18 cellular contexts compared by ENCODE assay signal in genomic region chr17:17505151-17505550, GRCh38. TPM values are rescaled to one million over a fixed set of nuclear protein-coding genes. Genes with fewer than 3 reads are reported as not detected.
DNase-seq lines count a peak whose midpoint lies in the region; ATAC-seq, FAIRE-seq and TF ChIP-seq lines count a peak whose summit lies in the region.
"Had no signal": no experiment of that assay in that cellular context is flagged by ENCODE, and none has a peak within 500 bp of the region (broad histone marks: within the 10 kb centered on the region; RNA-seq: fewer than 3 reads in every experiment).

No MANE protein-coding gene starts in this region.

- H3K4me1 Mint-ChIP-seq in neural progenitor cell = peaks cover 24% of the 10 kb centered on the region

- TF ChIP-seq CTCF in cardiac muscle cell (IDR thresholded peaks at IDR 0.05; ENCODE audit: low read depth, low read length) = no peak
- no peak for TF ChIP-seq CTCF in dorsolateral prefrontal cortex (IDR thresholded peaks at IDR 0.05 in 54 of 56, conservative IDR thresholded peaks at IDR 0.05 in 2 of 56; ENCODE audit: low read depth in 1 of 56, partially characterized antibody in 56 of 56)
- no peak for TF ChIP-seq CTCF in neural progenitor cell (IDR thresholded peaks at IDR 0.05)
- TF ChIP-seq CTCF in OCI-LY7 (conservative IDR thresholded peaks at IDR 0.05; ENCODE audit: low read length) = no peak

- no TSS peak for BruUV-seq in OCI-LY7 (replicated peaks; lab: Mats Ljungman, UMichigan)

- H3K9me3 ChIP-seq in cardiac muscle cell (ENCODE audit: low read depth) (no peaks in the 10 kb centered on the region), neural progenitor cell (ENCODE audit: low read depth) (no peaks in the 10 kb centered on the region), OCI-LY7 (ENCODE audit: low read length) (no peaks in the 10 kb centered on the region)

- H3K9ac ChIP-seq in neural progenitor cell = no peak overlapping the region

- H3F3A ChIP-seq in neural progenitor cell (ENCODE audit: low read depth) = no peaks in the 10 kb centered on the region

- no peaks in the 10 kb centered on the region for H3K36me3 ChIP-seq in cardiac muscle cell
- H3K36me3 ChIP-seq in neural progenitor cell = no peaks in the 10 kb centered on the region
- no peaks in the 10 kb centered on the region for H3K36me3 ChIP-seq in OCI-LY7 (ENCODE audit: insufficient read depth, low read length)

- intact Hi-C loops in Right ventricle myocardium inferior (cut with DNase I) = no loop called here
- intact Hi-C loops in dorsolateral prefrontal cortex (cut with DNase I) = no loop called here
- intact Hi-C loops in OCI-LY7 (cut with micrococcal nuclease; ENCODE audit: unreplicated experiment) = no loop called here

- no peak for FAIRE-seq in GM12891 (lab: Jason Lieb, UNC)
- FAIRE-seq: GM12892, HepG2, HTR-8/SVneo had no signal

- H4K20me1 ChIP-seq in neural progenitor cell (ENCODE audit: low read depth) (no peaks in the 10 kb centered on the region), OCI-LY7 (ENCODE audit: insufficient read depth, low read length) (no peaks in the 10 kb centered on the region)

- H2AFZ ChIP-seq in neural progenitor cell (replicated peaks) (no peak overlapping the region), OCI-LY7 (ENCODE audit: low read length) (no peak overlapping the region)
- H2AFZ ChIP-seq: GM23338 had no signal

- ATAC-seq in Right ventricle myocardium inferior (no peak), HG02588 (IDR thresholded peaks at IDR 0.05; ENCODE audit: unreplicated experiment) (no peak)

- H3K4me2 ChIP-seq in neural progenitor cell = no peak overlapping the region
- H3K4me2 ChIP-seq in OCI-LY7 (ENCODE audit: low read length) = no peak overlapping the region
- H3K4me2 ChIP-seq: GM23338 had no signal

- POLR2A ChIA-PET in OCI-LY7 (lab: Charles Lee) = no interaction called here

- H3K27me3 Mint-ChIP-seq in neural progenitor cell (ENCODE audit: insufficient read depth, low read depth) = no peaks in the 10 kb centered on the region

- peaks cover 40% of the 10 kb centered on the region for H3K4me1 ChIP-seq in cardiac muscle cell (ENCODE audit: low read depth)
- H3K4me1 ChIP-seq in neural progenitor cell = peaks cover 5% of the 10 kb centered on the region
- H3K4me1 ChIP-seq in OCI-LY7 (ENCODE audit: insufficient read depth, low read length, poor library complexity, severe bottlenecking) = no peaks in the 10 kb centered on the region

- H3K36me3 Mint-ChIP-seq in neural progenitor cell = no peaks in the 10 kb centered on the region

- CTCF ChIA-PET in OCI-LY7 (lab: Charles Lee; ENCODE audit: unreplicated experiment) = no interaction called here

- no peak for TF ChIP-seq POLR2A in GM12891 (IDR thresholded peaks at IDR 0.05; ENCODE audit: low read depth, low read length)

- no peaks in the 10 kb centered on the region for H3K9me2 ChIP-seq in OCI-LY7 (ENCODE audit: insufficient read depth, low read length)

- H3K27ac ChIP-seq in cardiac muscle cell (peak overlapping the region; percentile 89), dorsolateral prefrontal cortex (peak overlapping the region in 39 of 59 donors; percentile 4 to 89 (median 67)), neural progenitor cell (no peak overlapping the region), OCI-LY7 (ENCODE audit: low read depth, low read length, poor library complexity, severe bottlenecking) (no peak overlapping the region)

- H3K27me3 ChIP-seq in cardiac muscle cell (no peaks in the 10 kb centered on the region), dorsolateral prefrontal cortex (no peaks in the 10 kb centered on the region), neural progenitor cell (no peaks in the 10 kb centered on the region)

- no peak for DNase-seq in cardiac muscle cell (ENCODE audit: low read depth in 1 of 2, low spot score in 1 of 2)
- DNase-seq in Right ventricle myocardium inferior (ENCODE audit: missing footprints) = no peak
- no peak for DNase-seq in dorsolateral prefrontal cortex
- no peak for DNase-seq in neural progenitor cell (ENCODE audit: low spot score)
- DNase-seq in OCI-LY7 (ENCODE audit: low spot score) = no peak
- DNase-seq in GM12891 (ENCODE audit: insufficient read length, low spot score) = no peak
- DNase-seq: 8988T; AML-193; C1 segment of cervical spinal cord; CD4-positive, alpha-beta T cell; DMS79; H9 had no signal

- H3K79me2 ChIP-seq in neural progenitor cell (ENCODE audit: low read depth) (no peaks in the 10 kb centered on the region), OCI-LY7 (ENCODE audit: insufficient read depth, low read depth, low read length) (no peaks in the 10 kb centered on the region)

- no peak overlapping the region for H3K27ac Mint-ChIP-seq in neural progenitor cell
- H3K27ac Mint-ChIP-seq: CD4-positive, alpha-beta T cell; H9 had no signal

- peak overlapping the region; percentile 48 for H3K4me3 Mint-ChIP-seq in neural progenitor cell
- H3K4me3 Mint-ChIP-seq: CD4-positive, alpha-beta T cell; GM23338; H9 had no signal

- H3K9me3 Mint-ChIP-seq in neural progenitor cell = no peaks in the 10 kb centered on the region
- H3K9me3 Mint-ChIP-seq: CD4-positive, alpha-beta T cell; GM23338; H9 had no signal

- H3K4me3 ChIP-seq in cardiac muscle cell = no peak overlapping the region
- no peak overlapping the region for H3K4me3 ChIP-seq in dorsolateral prefrontal cortex
- H3K4me3 ChIP-seq in neural progenitor cell = no peak overlapping the region
- H3K4me3 ChIP-seq in OCI-LY7 (ENCODE audit: low read depth, low read length, poor library complexity, severe bottlenecking) = no peak overlapping the region
- H3K4me3 ChIP-seq: GM23338 had no signal

TF ChIP-seq in GM12891, 5 proteins besides CTCF, POLR2A, EP300 and RAD21:
- TF ChIP-seq POLR2AphosphoS5 (IDR thresholded peaks at IDR 0.05; ENCODE audit: low read depth, low read length) = no peak
- no peak for TF ChIP-seq POU2F2 (IDR thresholded peaks at IDR 0.05; ENCODE audit: low read depth, low read length)
- no peak for TF ChIP-seq TAF1 (IDR thresholded peaks at IDR 0.05; ENCODE audit: low read depth, low read length)
- TF ChIP-seq PAX5 (IDR thresholded peaks at IDR 0.05; ENCODE audit: insufficient read depth, low read length, severe bottlenecking) = no peak
- TF ChIP-seq SPI1 (IDR thresholded peaks at IDR 0.05; ENCODE audit: low read depth, low read length) = no peak

RNA-seq across cellular contexts. Expression of gene RASD1, which starts 9.0 kb away (rescaled TPM):
- total RNA-seq in cardiac muscle cell = 17.1 and 28.4 TPM in 2 replicates
- polyA plus RNA-seq in cardiac muscle cell = 22.0 and 24.3 TPM in 2 replicates
- total RNA-seq in Right ventricle myocardium inferior = 45.3 TPM
- total RNA-seq in dorsolateral prefrontal cortex = 100 to 1,000 TPM in 102 of 120 experiments, 10 to 100 TPM in 18; 40.4 to 251 (median 136) TPM
- total RNA-seq in neural progenitor cell (ENCODE audit: low replicate concordance) = 0.88 and 2.8 TPM in 2 replicates
- total RNA-seq in OCI-LY7 (2014; rRNA removed; shearing (Covaris generic)) = 0.08 and 0.19 TPM in 2 replicates
- not detected in 2 replicates for total RNA-seq in OCI-LY7 (2022)
- 0.08 TPM for polyA plus RNA-seq in GM12891 (2012; ENCODE audit: low read depth, missing spikeins)
- total RNA-seq: G401 had no signal

RNA-seq across cellular contexts. Expression of gene MED9, which starts 28.4 kb away (rescaled TPM):
- total RNA-seq in cardiac muscle cell = 34.0 and 38.2 TPM in 2 replicates
- polyA plus RNA-seq in cardiac muscle cell = 27.9 and 42.3 TPM in 2 replicates
- 40.4 TPM for total RNA-seq in Right ventricle myocardium inferior
- total RNA-seq in dorsolateral prefrontal cortex = 10 to 100 TPM; 19.4 to 47.3 (median 33.7) TPM
- 15.7 and 28.0 TPM in 2 replicates for total RNA-seq in neural progenitor cell (ENCODE audit: low replicate concordance)
- total RNA-seq in OCI-LY7 (2014; rRNA removed; shearing (Covaris generic)) = 17.1 and 27.5 TPM in 2 replicates
- 21.8 and 26.8 TPM in 2 replicates for total RNA-seq in OCI-LY7 (2022)
- polyA plus RNA-seq in GM12891 (2012; ENCODE audit: low read depth, missing spikeins) = 10.4 TPM

Comparison
In these comparisons a context has a peak if more than half of its experiments do, and no peak if none do; other contexts are left out.
1. H3K27ac ChIP-seq: peak in cardiac muscle cell (single experiment) and dorsolateral prefrontal cortex (39 of 59); none in neural progenitor cell (single experiment) and OCI-LY7 (single experiment).